Comparison of ENCODE assay signal across 19 cellular contexts in the genomic region with DNA sequence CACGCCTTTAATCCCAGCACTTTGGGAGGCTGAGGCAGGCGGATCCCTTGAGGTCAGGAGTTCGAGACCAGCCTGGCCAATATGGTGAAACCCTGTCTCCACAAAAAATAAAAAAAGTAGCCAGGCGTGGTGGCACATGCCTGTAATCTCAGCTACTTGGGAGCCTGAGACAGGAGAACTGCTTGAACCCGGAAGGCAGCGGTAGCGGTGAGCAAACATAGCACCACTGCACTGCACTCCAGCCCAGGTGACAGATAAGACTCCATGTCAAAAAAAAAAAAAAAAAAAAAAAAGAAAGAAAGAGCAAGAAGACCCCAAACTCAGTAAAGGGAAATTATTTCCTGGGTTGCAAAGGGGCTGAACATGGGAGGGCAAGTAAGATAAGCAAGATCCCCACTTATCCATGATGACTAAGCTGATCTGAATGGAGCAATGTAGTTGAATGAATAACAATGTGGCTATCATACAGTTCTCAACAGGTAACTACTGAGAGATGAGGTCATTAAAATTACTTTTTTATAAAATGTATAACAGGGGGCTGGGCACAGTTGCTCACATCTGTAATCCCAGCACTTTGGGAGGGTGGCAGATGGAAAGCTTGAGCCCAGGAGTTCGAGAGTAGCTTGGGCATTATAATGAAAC.
"Had no signal": no experiment of that assay in that cellular context is flagged by ENCODE, and none has a peak within 500 bp of the region (broad histone marks: within the 10 kb centered on the region; RNA-seq: fewer than 3 reads in every experiment).

No MANE protein-coding gene starts in this region.

- DNase-seq: activated CD4-positive, alpha-beta T cell treated with anti-CD3 and anti-CD28 coated beads, Interleukin-2, amount 10 ng/mL, durations not matched to agents 7 days and 5 days; activated CD4-positive, CD25-positive, alpha-beta regulatory T cell; activated gamma-delta T cell treated with Interleukin-2 at 50 U/mL for 16 hours; activated T-cell treated with anti-CD3 and anti-CD28 coated beads, Interleukin-2, amount 50 U/mL, for 48 hours; central memory CD4-positive, alpha-beta T cell; erythroblast; hypothalamus; immature natural killer cell; mesenchymal stem cell; occipital lobe; right lobe of liver; spleen; stimulated activated CD4-positive, alpha-beta T cell treated with anti-CD3 and anti-CD28 coated beads, Interleukin-1b, Interleukin-23, amount 100 ng/mL, for 48 hours; trophoblast cell had no signal

- H3K4me1 Mint-ChIP-seq: nephron had no signal

- ATAC-seq: left lobe of liver; right lobe of liver; SK-N-SH treated with all-trans-retinoic acid at 6 μM for 48 hours; stimulated activated memory B cell treated with anti-CD40 and anti-IgM and Interleukin-4, amounts not matched to agents 10 μg/mL and 1 μg/mL and 100 μg/mL, for 72 hours had no signal

- H3K9me3 ChIP-seq: right lobe of liver, spleen had no signal

- H3K9me3 Mint-ChIP-seq: activated CD4-positive, alpha-beta T cell treated with anti-CD3 and anti-CD28 coated beads, Interleukin-2, amount 10 ng/mL, durations not matched to agents 7 days and 5 days; immature natural killer cell; nephron; stimulated activated memory B cell treated with anti-CD40 and anti-IgM and Interleukin-4, amounts not matched to agents 10 μg/mL and 1 μg/mL and 100 μg/mL, for 72 hours had no signal

- H3K27ac Mint-ChIP-seq: activated CD4-positive, alpha-beta T cell treated with anti-CD3 and anti-CD28 coated beads, Interleukin-2, amount 10 ng/mL, durations not matched to agents 7 days and 5 days; nephron; progenitor cell of endocrine pancreas; stimulated activated memory B cell treated with anti-CD40 and anti-IgM and Interleukin-4, amounts not matched to agents 10 μg/mL and 1 μg/mL and 100 μg/mL, for 72 hours had no signal

- H3K27me3 Mint-ChIP-seq: activated CD4-positive, alpha-beta T cell treated with anti-CD3 and anti-CD28 coated beads, Interleukin-2, amount 10 ng/mL, durations not matched to agents 7 days and 5 days; progenitor cell of endocrine pancreas; stimulated activated memory B cell treated with anti-CD40 and anti-IgM and Interleukin-4, amounts not matched to agents 10 μg/mL and 1 μg/mL and 100 μg/mL, for 72 hours had no signal

- H3K4me3 Mint-ChIP-seq: activated CD4-positive, alpha-beta T cell treated with anti-CD3 and anti-CD28 coated beads, Interleukin-2, amount 10 ng/mL, durations not matched to agents 7 days and 5 days; immature natural killer cell; nephron; stimulated activated memory B cell treated with anti-CD40 and anti-IgM and Interleukin-4, amounts not matched to agents 10 μg/mL and 1 μg/mL and 100 μg/mL, for 72 hours had no signal

- H3K27me3 ChIP-seq: right lobe of liver, spleen had no signal

- H3K4me3 ChIP-seq: right lobe of liver, spleen had no signal

- H3K27ac ChIP-seq: right lobe of liver, spleen had no signal
